Comparison of ENCODE assay signal across 1 cellular context in the genomic region with DNA sequence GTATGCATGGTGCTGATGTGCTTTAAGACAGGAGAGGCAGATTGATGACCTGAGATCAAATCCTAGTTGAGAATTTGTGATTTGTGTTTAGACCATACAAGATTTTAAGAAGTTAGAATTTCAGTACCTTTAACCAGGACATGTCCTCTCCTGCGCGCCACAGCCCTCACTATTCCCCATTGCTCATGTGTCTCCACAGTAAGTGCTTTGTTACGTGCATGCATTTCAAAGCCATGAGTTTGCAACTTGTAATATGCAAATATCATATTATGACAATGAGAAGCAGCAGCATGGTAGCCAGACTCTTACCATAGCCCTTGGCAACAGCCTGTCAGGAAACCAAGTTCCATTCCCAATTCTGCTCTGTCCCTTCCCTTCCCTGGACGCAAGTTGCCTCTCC.
TF ChIP-seq lines count a peak whose summit lies in the region.

No MANE protein-coding gene starts in this region.

TF ChIP-seq in WTC11, 78 proteins besides CTCF, POLR2A, EP300 and RAD21 (continued from another document):
- TF ChIP-seq, protein P1, sequence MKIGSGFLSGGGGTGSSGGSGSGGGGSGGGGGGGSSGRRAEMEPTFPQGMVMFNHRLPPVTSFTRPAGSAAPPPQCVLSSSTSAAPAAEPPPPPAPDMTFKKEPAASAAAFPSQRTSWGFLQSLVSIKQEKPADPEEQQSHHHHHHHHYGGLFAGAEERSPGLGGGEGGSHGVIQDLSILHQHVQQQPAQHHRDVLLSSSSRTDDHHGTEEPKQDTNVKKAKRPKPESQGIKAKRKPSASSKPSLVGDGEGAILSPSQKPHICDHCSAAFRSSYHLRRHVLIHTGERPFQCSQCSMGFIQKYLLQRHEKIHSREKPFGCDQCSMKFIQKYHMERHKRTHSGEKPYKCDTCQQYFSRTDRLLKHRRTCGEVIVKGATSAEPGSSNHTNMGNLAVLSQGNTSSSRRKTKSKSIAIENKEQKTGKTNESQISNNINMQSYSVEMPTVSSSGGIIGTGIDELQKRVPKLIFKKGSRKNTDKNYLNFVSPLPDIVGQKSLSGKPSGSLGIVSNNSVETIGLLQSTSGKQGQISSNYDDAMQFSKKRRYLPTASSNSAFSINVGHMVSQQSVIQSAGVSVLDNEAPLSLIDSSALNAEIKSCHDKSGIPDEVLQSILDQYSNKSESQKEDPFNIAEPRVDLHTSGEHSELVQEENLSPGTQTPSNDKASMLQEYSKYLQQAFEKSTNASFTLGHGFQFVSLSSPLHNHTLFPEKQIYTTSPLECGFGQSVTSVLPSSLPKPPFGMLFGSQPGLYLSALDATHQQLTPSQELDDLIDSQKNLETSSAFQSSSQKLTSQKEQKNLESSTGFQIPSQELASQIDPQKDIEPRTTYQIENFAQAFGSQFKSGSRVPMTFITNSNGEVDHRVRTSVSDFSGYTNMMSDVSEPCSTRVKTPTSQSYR (CRISPR knock-in tag; IDR thresholded peaks at IDR 0.05): no peak
- TF ChIP-seq KAT7 (CRISPR knock-in tag; IDR thresholded peaks at IDR 0.05; ENCODE audit: borderline replicate concordance): no peak
- no peak for TF ChIP-seq CREB1 (CRISPR knock-in tag; IDR thresholded peaks at IDR 0.05)
- TF ChIP-seq, protein P2, sequence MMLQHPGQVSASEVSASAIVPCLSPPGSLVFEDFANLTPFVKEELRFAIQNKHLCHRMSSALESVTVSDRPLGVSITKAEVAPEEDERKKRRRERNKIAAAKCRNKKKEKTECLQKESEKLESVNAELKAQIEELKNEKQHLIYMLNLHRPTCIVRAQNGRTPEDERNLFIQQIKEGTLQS (CRISPR knock-in tag; conservative IDR thresholded peaks at IDR 0.05): no peak
- TF ChIP-seq RORB (CRISPR knock-in tag; IDR thresholded peaks at IDR 0.05): no peak
- TF ChIP-seq, protein P3, sequence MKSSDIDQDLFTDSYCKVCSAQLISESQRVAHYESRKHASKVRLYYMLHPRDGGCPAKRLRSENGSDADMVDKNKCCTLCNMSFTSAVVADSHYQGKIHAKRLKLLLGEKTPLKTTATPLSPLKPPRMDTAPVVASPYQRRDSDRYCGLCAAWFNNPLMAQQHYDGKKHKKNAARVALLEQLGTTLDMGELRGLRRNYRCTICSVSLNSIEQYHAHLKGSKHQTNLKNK (CRISPR knock-in tag; IDR thresholded peaks at IDR 0.05): no peak
- TF ChIP-seq, protein P4, sequence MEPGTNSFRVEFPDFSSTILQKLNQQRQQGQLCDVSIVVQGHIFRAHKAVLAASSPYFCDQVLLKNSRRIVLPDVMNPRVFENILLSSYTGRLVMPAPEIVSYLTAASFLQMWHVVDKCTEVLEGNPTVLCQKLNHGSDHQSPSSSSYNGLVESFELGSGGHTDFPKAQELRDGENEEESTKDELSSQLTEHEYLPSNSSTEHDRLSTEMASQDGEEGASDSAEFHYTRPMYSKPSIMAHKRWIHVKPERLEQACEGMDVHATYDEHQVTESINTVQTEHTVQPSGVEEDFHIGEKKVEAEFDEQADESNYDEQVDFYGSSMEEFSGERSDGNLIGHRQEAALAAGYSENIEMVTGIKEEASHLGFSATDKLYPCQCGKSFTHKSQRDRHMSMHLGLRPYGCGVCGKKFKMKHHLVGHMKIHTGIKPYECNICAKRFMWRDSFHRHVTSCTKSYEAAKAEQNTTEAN (CRISPR knock-in tag; IDR thresholded peaks at IDR 0.05): no peak
- TF ChIP-seq, protein P5, sequence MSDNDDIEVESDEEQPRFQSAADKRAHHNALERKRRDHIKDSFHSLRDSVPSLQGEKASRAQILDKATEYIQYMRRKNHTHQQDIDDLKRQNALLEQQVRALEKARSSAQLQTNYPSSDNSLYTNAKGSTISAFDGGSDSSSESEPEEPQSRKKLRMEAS (CRISPR knock-in tag; IDR thresholded peaks at IDR 0.05): no peak
